1 cellular context compared by ENCODE assay signal in the genomic region with DNA sequence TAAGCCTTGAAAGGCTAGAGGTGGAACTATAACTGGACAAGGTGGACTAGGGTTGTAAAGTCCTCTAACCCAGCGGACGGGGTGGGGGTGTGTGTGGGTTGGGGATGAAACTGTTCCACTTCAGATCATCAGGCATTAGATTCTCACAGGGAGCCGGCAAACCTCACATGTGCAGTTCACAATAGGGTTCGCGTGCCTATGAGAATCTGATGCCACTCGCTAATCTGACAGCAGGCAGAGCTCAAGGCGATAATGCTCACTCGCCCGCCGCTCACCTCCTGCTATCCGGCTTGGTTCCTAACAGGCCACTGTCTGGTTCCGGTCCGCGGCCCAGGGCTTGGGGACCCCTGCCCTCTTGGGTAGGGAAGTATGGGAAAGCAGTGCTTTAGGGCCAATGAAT.
TF ChIP-seq lines count a peak whose summit lies in the region.

No MANE protein-coding gene starts in this region.

TF ChIP-seq in HepG2, 621 proteins besides CTCF, POLR2A, EP300 and RAD21:
- no peak for TF ChIP-seq ZFX (CRISPR knock-in tag; IDR thresholded peaks at IDR 0.05; ENCODE audit: low read depth)
- TF ChIP-seq ZNF468 (CRISPR knock-in tag; IDR thresholded peaks at IDR 0.05) = no peak
- peak; percentile 39; the same call in 1 of the 2 replicates for TF ChIP-seq TGIF2 (CRISPR knock-in tag; IDR thresholded peaks at IDR 0.05)
- no peak for TF ChIP-seq SALL2 (CRISPR knock-in tag; IDR thresholded peaks at IDR 0.05)
- TF ChIP-seq, protein P1, sequence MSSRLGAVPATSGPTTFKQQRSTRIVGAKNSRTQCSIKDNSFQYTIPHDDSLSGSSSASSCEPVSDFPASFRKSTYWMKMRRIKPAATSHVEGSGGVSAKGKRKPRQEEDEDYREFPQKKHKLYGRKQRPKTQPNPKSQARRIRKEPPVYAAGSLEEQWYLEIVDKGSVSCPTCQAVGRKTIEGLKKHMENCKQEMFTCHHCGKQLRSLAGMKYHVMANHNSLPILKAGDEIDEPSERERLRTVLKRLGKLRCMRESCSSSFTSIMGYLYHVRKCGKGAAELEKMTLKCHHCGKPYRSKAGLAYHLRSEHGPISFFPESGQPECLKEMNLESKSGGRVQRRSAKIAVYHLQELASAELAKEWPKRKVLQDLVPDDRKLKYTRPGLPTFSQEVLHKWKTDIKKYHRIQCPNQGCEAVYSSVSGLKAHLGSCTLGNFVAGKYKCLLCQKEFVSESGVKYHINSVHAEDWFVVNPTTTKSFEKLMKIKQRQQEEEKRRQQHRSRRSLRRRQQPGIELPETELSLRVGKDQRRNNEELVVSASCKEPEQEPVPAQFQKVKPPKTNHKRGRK (CRISPR knock-in tag; IDR thresholded peaks at IDR 0.05) = peak; percentile 74; the same call in 1 of the 2 replicates
- peak; percentile 33 for TF ChIP-seq AGO2 (optimal IDR thresholded peaks at IDR 0.05; ENCODE audit: low read depth, low read length)
- TF ChIP-seq KDM2A (CRISPR knock-in tag; IDR thresholded peaks at IDR 0.05; ENCODE audit: borderline replicate concordance, low read depth) = peak; percentile 40
- 0 out of 2 replicates have a peak, but pooled peaks have one; percentile 44 for TF ChIP-seq ZMAT3 (CRISPR knock-in tag; conservative IDR thresholded peaks at IDR 0.05)
- TF ChIP-seq SIN3A (IDR thresholded peaks at IDR 0.05; ENCODE audit: borderline replicate concordance, low read depth, low read length) = 0 out of 2 replicates have a peak, but pooled peaks have one; percentile 8
- peak; percentile 35; the same call in 1 of the 2 replicates for TF ChIP-seq AHR (CRISPR knock-in tag; IDR thresholded peaks at IDR 0.05)
